25 cellular contexts compared by ENCODE assay signal in genomic region chr4:38641796-38642195, GRCh38.
"Had no signal": no experiment of that assay in that cellular context is flagged by ENCODE, and none has a peak within 500 bp of the region (broad histone marks: within the 10 kb centered on the region; RNA-seq: fewer than 3 reads in every experiment).

No MANE protein-coding gene starts in this region.

- H3K4me3 ChIP-seq: colonic mucosa, esophagus squamous epithelium, lower lobe of right lung, prostate gland, right atrium auricular region, sigmoid colon, stomach, thyroid gland had no signal

- H3K9me3 ChIP-seq: colonic mucosa, esophagus squamous epithelium, lower lobe of right lung, prostate gland, right atrium auricular region, sigmoid colon, stomach, thyroid gland had no signal

- H3K9me3 Mint-ChIP-seq: dendritic cell treated with granulocyte-macrophage colony-stimulating factor and Interleukin-4, amounts not matched to agents 40 ng/mL and 50 ng/mL, for 4 days; endodermal cell had no signal

- FAIRE-seq: frontal cortex had no signal

- H3K36me3 Mint-ChIP-seq: stimulated activated effector memory CD8-positive, alpha-beta T cell treated with anti-CD3 and anti-CD28 coated beads, Interleukin-12 subunit alpha, Interleukin-12 subunit beta, amount 100 ng/mL, for 72 hours had no signal

- H3K27me3 ChIP-seq: colonic mucosa, esophagus squamous epithelium, right atrium auricular region, sigmoid colon, stomach, thyroid gland had no signal

- H3K4me3 Mint-ChIP-seq: dendritic cell treated with granulocyte-macrophage colony-stimulating factor and Interleukin-4, amounts not matched to agents 40 ng/mL and 50 ng/mL, for 4 days; endodermal cell; immature natural killer cell; memory B cell; naive thymus-derived CD4-positive, alpha-beta T cell; nephron; stimulated activated effector memory CD8-positive, alpha-beta T cell treated with anti-CD3 and anti-CD28 coated beads, Interleukin-12 subunit alpha, Interleukin-12 subunit beta, amount 100 ng/mL, for 72 hours had no signal

- H3K4me1 ChIP-seq: colonic mucosa, lower lobe of right lung, prostate gland, right atrium auricular region, sigmoid colon, thyroid gland had no signal

- H3K4me1 Mint-ChIP-seq: endodermal cell; memory B cell; nephron; stimulated activated effector memory CD8-positive, alpha-beta T cell treated with anti-CD3 and anti-CD28 coated beads, Interleukin-12 subunit alpha, Interleukin-12 subunit beta, amount 100 ng/mL, for 72 hours had no signal

- ATAC-seq: left ventricle myocardium superior; lower lobe of right lung; naive thymus-derived CD4-positive, alpha-beta T cell; stimulated activated effector memory CD8-positive, alpha-beta T cell treated with anti-CD3 and anti-CD28 coated beads, Interleukin-12 subunit alpha, Interleukin-12 subunit beta, amount 100 ng/mL, for 72 hours had no signal

- DNase-seq: colonic mucosa; effector CD8-positive, alpha-beta T cell; endodermal cell; esophagus squamous epithelium; hypothalamus; immature natural killer cell; islet precursor cell; left ventricle myocardium superior; lower lobe of right lung; naive thymus-derived CD4-positive, alpha-beta T cell; nucleus accumbens; sigmoid colon; stimulated activated CD4-positive, alpha-beta T cell treated with anti-CD3 and anti-CD28 coated beads, Interleukin-2, amount 100 ng/mL, for 24 hours; stimulated activated CD4-positive, alpha-beta T cell treated with anti-CD3 and anti-CD28 coated beads, Interleukin-4, amount 100 ng/mL, for 24 hours; stimulated activated naive CD4-positive, alpha-beta T cell treated with Interleukin-2 at 50 U/mL for 16 hours; stomach; thyroid gland; trophoblast cell had no signal

- H3K27ac Mint-ChIP-seq: dendritic cell treated with granulocyte-macrophage colony-stimulating factor and Interleukin-4, amounts not matched to agents 40 ng/mL and 50 ng/mL, for 4 days; endodermal cell; immature natural killer cell; memory B cell; naive thymus-derived CD4-positive, alpha-beta T cell; nephron; stimulated activated effector memory CD8-positive, alpha-beta T cell treated with anti-CD3 and anti-CD28 coated beads, Interleukin-12 subunit alpha, Interleukin-12 subunit beta, amount 100 ng/mL, for 72 hours had no signal

- H3K27ac ChIP-seq: colonic mucosa, esophagus squamous epithelium, lower lobe of right lung, prostate gland, right atrium auricular region, sigmoid colon, stomach, thyroid gland had no signal

- H3K36me3 ChIP-seq: colonic mucosa, esophagus squamous epithelium, lower lobe of right lung, prostate gland, right atrium auricular region, sigmoid colon, stomach, thyroid gland had no signal
